Comparison of ENCODE assay signal across 17 cellular contexts in the genomic region with DNA sequence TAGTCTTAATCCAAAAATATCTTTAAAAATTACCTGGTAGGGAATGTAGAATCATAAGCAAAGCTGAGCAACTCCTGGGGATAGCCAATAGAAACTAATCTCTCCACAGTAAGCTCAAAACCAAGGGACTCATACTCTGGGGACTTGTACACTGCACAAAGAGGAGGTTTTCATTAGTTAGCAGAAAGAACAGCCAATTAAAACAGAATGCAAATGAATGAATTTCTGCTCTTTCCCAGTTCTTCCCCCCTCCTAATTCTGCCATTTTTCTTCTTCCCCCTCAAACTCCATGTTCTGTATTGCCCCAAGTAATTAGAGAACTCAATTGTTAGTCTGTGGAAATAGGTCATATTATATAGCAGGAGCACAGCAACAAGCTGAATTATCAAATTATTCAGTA.
DNase-seq lines count a peak whose midpoint lies in the region; ATAC-seq, FAIRE-seq and TF ChIP-seq lines count a peak whose summit lies in the region.
"Had no signal": no experiment of that assay in that cellular context is flagged by ENCODE, and none has a peak within 500 bp of the region (broad histone marks: within the 10 kb centered on the region; RNA-seq: fewer than 3 reads in every experiment).

No MANE protein-coding gene starts in this region.

- peaks cover 53% of the 10 kb centered on the region for H3K36me3 Mint-ChIP-seq in CD4-positive, alpha-beta T cell (ENCODE audit: low read depth)
- H3K36me3 Mint-ChIP-seq in activated T-helper 17 cell treated with anti-CD3 and anti-CD28 coated beads, Interleukin-2, amount 50 U/mL, for 72 hours (ENCODE audit: low read depth), result peaks cover 63% of the 10 kb centered on the region
- H3K36me3 Mint-ChIP-seq in activated naive CD8-positive, alpha-beta T cell treated with anti-CD3 and anti-CD28 coated beads for 36 hours, result peaks cover 5% of the 10 kb centered on the region

- H3K4me3 ChIP-seq in gastrocnemius medialis, result no peak overlapping the region
- H3K4me3 ChIP-seq: HAP-1 had no signal

- H3K4me1 ChIP-seq in gastrocnemius medialis, result peaks cover 78 to 89% of the 10 kb centered on the region in 2 donors

- no peak for DNase-seq in CD4-positive, alpha-beta T cell
- DNase-seq in GM18507 (ENCODE audit: extremely low spot score, insufficient read length, low read depth), result no peak
- no peak for DNase-seq in gastrocnemius medialis
- DNase-seq in activated naive CD8-positive, alpha-beta T cell treated with anti-CD3 and anti-CD28 coated beads for 36 hours, result no peak
- no peak for DNase-seq in NCI-H446 (lab: John Stamatoyannopoulos, UW)
- DNase-seq: C1 segment of cervical spinal cord, DMS 273 treated with DMSO at 0.1 percent for 48 hours, DMS79, HFFc6 had no signal

- H3K27ac Mint-ChIP-seq in CD4-positive, alpha-beta T cell, result peak overlapping the region; percentile 59
- peak overlapping the region; percentile 42 for H3K27ac Mint-ChIP-seq in activated T-helper 17 cell treated with anti-CD3 and anti-CD28 coated beads, Interleukin-2, amount 50 U/mL, for 72 hours
- no peak overlapping the region for H3K27ac Mint-ChIP-seq in activated naive CD8-positive, alpha-beta T cell treated with anti-CD3 and anti-CD28 coated beads for 36 hours
- H3K27ac Mint-ChIP-seq: B cell, HFFc6 had no signal

- peaks cover 0 to 10% of the 10 kb centered on the region in 2 donors for H3K36me3 ChIP-seq in gastrocnemius medialis

- H3K9me3 Mint-ChIP-seq in CD4-positive, alpha-beta T cell, result no peaks in the 10 kb centered on the region
- no peaks in the 10 kb centered on the region for H3K9me3 Mint-ChIP-seq in activated T-helper 17 cell treated with anti-CD3 and anti-CD28 coated beads, Interleukin-2, amount 50 U/mL, for 72 hours
- H3K9me3 Mint-ChIP-seq in activated naive CD8-positive, alpha-beta T cell treated with anti-CD3 and anti-CD28 coated beads for 36 hours, result no peaks in the 10 kb centered on the region
- H3K9me3 Mint-ChIP-seq: HFFc6 had no signal

- H3K4me1 Mint-ChIP-seq in CD4-positive, alpha-beta T cell (ENCODE audit: low read depth), result peaks cover 5% of the 10 kb centered on the region
- H3K4me1 Mint-ChIP-seq in activated T-helper 17 cell treated with anti-CD3 and anti-CD28 coated beads, Interleukin-2, amount 50 U/mL, for 72 hours, result peaks cover 11% of the 10 kb centered on the region
- H3K4me1 Mint-ChIP-seq in activated naive CD8-positive, alpha-beta T cell treated with anti-CD3 and anti-CD28 coated beads for 36 hours, result peaks cover 3% of the 10 kb centered on the region
- H3K4me1 Mint-ChIP-seq: B cell had no signal

- H3K27me3 Mint-ChIP-seq in CD4-positive, alpha-beta T cell, result no peaks in the 10 kb centered on the region
- no peaks in the 10 kb centered on the region for H3K27me3 Mint-ChIP-seq in activated T-helper 17 cell treated with anti-CD3 and anti-CD28 coated beads, Interleukin-2, amount 50 U/mL, for 72 hours
- H3K27me3 Mint-ChIP-seq in activated naive CD8-positive, alpha-beta T cell treated with anti-CD3 and anti-CD28 coated beads for 36 hours, result no peaks in the 10 kb centered on the region
- H3K27me3 Mint-ChIP-seq: B cell had no signal

- in situ Hi-C loops in gastrocnemius medialis (cut with MboI; ENCODE audit: low sequenced_read_pairs in 4 of 4), result loop anchor here in 1 of 4 donors (25.0 kb wide), 1 partner anchor 131 kb away; the partner anchor contains the start of gene RPEL1

- CTCF ChIA-PET in CD4-positive, alpha-beta T cell (lab: Charles Lee), result no interaction called here

- TF ChIP-seq POLR2A in gastrocnemius medialis (IDR thresholded peaks at IDR 0.05), result no peak

- no peak overlapping the region for H3K27ac ChIP-seq in CD4-positive, alpha-beta T cell (ENCODE audit: low read depth, low read length)
- peak overlapping the region; percentile 79 to 92 (median 84) for H3K27ac ChIP-seq in gastrocnemius medialis

- ATAC-seq in CD4-positive, alpha-beta T cell (ENCODE audit: poor library complexity), result no peak
- ATAC-seq in activated T-helper 17 cell treated with anti-CD3 and anti-CD28 coated beads, Interleukin-2, amount 50 U/mL, for 72 hours (replicated peaks), result no peak
- no peak for ATAC-seq in gastrocnemius medialis
- no peak for ATAC-seq in HG02884 (IDR thresholded peaks at IDR 0.05; ENCODE audit: unreplicated experiment)
- ATAC-seq: HepG2 had no signal

- POLR2A ChIA-PET in CD4-positive, alpha-beta T cell (lab: Charles Lee), result no interaction called here

- H3K9me3 ChIP-seq in CD4-positive, alpha-beta T cell (ENCODE audit: control insufficient read depth, low read length), result no peaks in the 10 kb centered on the region
- no peaks in the 10 kb centered on the region for H3K9me3 ChIP-seq in gastrocnemius medialis
- H3K9me3 ChIP-seq: HAP-1 had no signal

- peak; percentile 31 for FAIRE-seq in GM18507 (lab: Jason Lieb, UNC)
- FAIRE-seq: GM19239, H1, HepG2, HTR-8/SVneo had no signal

- no peaks in the 10 kb centered on the region for H3K27me3 ChIP-seq in CD4-positive, alpha-beta T cell (ENCODE audit: control insufficient read depth, insufficient read depth, low read length)
- no peaks in the 10 kb centered on the region for H3K27me3 ChIP-seq in gastrocnemius medialis

- TF ChIP-seq CTCF in CD4-positive, alpha-beta T cell (IDR thresholded peaks at IDR 0.05), result no peak
- TF ChIP-seq CTCF in gastrocnemius medialis (IDR thresholded peaks at IDR 0.05 in 4 of 5, conservative IDR thresholded peaks at IDR 0.05 in 1 of 5), result no peak

- no peak overlapping the region for H3K4me3 Mint-ChIP-seq in CD4-positive, alpha-beta T cell
- H3K4me3 Mint-ChIP-seq in activated T-helper 17 cell treated with anti-CD3 and anti-CD28 coated beads, Interleukin-2, amount 50 U/mL, for 72 hours, result no peak overlapping the region
- no peak overlapping the region for H3K4me3 Mint-ChIP-seq in activated naive CD8-positive, alpha-beta T cell treated with anti-CD3 and anti-CD28 coated beads for 36 hours
- H3K4me3 Mint-ChIP-seq: B cell, HFFc6 had no signal

- intact Hi-C loops in CD4-positive, alpha-beta T cell (cut with DNase I, micrococcal nuclease), result no loop called here
- intact Hi-C loops in gastrocnemius medialis (cut with DNase I; ENCODE audit: low total_unique reads), result no loop called here
